9 cellular contexts compared by ENCODE assay signal in the genomic region with DNA sequence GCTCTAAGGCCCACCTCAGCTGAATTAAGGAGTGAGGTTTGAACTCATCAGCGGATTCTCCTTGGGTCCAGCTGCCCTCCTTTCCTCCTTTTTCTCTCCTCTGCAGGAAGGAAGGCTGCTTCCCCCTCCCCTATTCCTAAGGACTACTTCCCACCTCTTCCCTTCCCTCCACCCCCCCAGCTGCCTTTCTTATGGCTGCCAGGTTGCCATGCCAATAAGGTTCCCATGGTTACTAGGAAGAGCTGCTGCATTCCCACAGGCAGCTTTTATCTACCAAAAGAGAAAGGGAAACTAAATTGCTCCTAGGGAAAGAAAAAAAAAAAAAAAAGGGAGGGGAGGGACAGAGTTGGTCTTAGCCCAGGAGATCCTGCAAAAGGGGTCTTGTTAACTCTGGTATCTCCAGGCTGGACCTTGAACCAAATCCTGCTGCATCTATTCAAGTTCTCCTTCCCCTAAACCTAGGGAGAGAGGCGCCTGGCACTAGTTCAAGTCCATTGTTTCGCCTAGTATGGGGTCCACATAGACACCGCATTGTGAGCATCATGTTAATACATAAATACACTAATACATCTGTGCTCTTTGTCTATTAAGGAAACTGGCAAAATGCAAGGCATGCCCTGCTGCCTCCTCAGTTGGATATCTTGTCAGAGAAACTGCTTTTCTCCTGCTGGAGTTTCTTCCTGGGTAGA.
DNase-seq lines count a peak whose midpoint lies in the region; ATAC-seq and TF ChIP-seq lines count a peak whose summit lies in the region.
"Had no signal": no experiment of that assay in that cellular context is flagged by ENCODE, and none has a peak within 500 bp of the region (broad histone marks: within the 10 kb centered on the region; RNA-seq: fewer than 3 reads in every experiment).

No MANE protein-coding gene starts in this region.

- no peaks in the 10 kb centered on the region for H3K27me3 ChIP-seq in BLaER1 treated with 17β-estradiol and CSF1 and Interleukin-3, amounts not matched to agents 10 nM and 100 nM
- H3K27me3 ChIP-seq in MM.1S (replicated peaks; ENCODE audit: insufficient read depth, low read length): no peaks in the 10 kb centered on the region

- H4K20me1 ChIP-seq in BLaER1 treated with 17β-estradiol and CSF1 and Interleukin-3, amounts not matched to agents 10 nM and 100 nM: no peaks in the 10 kb centered on the region
- H4K20me1 ChIP-seq in MM.1S (ENCODE audit: insufficient read depth, low read length): no peaks in the 10 kb centered on the region

- no peak overlapping the region for H3K4me3 ChIP-seq in BLaER1 treated with 17β-estradiol and CSF1 and Interleukin-3, amounts not matched to agents 10 nM and 100 nM
- H3K4me3 ChIP-seq in MM.1S (ENCODE audit: low read length): no peak overlapping the region
- peak overlapping the region in 1 of 2 donors; percentile 9 for H3K4me3 ChIP-seq in cardiac fibroblast (replicated peaks in 1 of 2; ENCODE audit: low read depth in 2 of 2, low read length in 2 of 2)

- no peaks in the 10 kb centered on the region for H3K79me2 ChIP-seq in MM.1S (ENCODE audit: low read length)

- H3K9me3 ChIP-seq in BLaER1 treated with 17β-estradiol and CSF1 and Interleukin-3, amounts not matched to agents 10 nM and 100 nM (replicated peaks in 1 of 11): peaks cover 29 to 77% (median 49%) of the 10 kb centered on the region in 11 experiments
- no peaks in the 10 kb centered on the region for H3K9me3 ChIP-seq in MM.1S (replicated peaks; ENCODE audit: insufficient read depth, low read length)

- H3K36me3 ChIP-seq in BLaER1 treated with 17β-estradiol and CSF1 and Interleukin-3, amounts not matched to agents 10 nM and 100 nM: peaks cover 0 to 13% (median 0%) of the 10 kb centered on the region in 11 experiments; a peak in 1 of 22 replicates
- H3K36me3 ChIP-seq in MM.1S (replicated peaks; ENCODE audit: insufficient read depth, low read length): no peaks in the 10 kb centered on the region

- no peak for TF ChIP-seq CTCF in MM.1S (IDR thresholded peaks at IDR 0.05; ENCODE audit: low read length)
- TF ChIP-seq CTCF in cardiac fibroblast (IDR thresholded peaks at IDR 0.05; ENCODE audit: low read depth, low read length): no peak

- H3K4me2 ChIP-seq in BLaER1 treated with 17β-estradiol and CSF1 and Interleukin-3, amounts not matched to agents 10 nM and 100 nM: peak overlapping the region; percentile 47 to 79 (median 62)
- peak overlapping the region; percentile 6; the same call in 1 of the 2 replicates for H3K4me2 ChIP-seq in MM.1S (ENCODE audit: low read depth, low read length)

- H3K9me2 ChIP-seq in MM.1S (replicated peaks; ENCODE audit: insufficient read depth, low read length): no peaks in the 10 kb centered on the region

- H3F3A ChIP-seq in MM.1S (ENCODE audit: insufficient read depth, low read length): peaks cover 9% of the 10 kb centered on the region; the same call in 1 of the 2 replicates

- peak overlapping the region in 9 of 11 experiments; percentile 93 to 98 (median 97); a peak in 19 of 22 replicates for H3K27ac ChIP-seq in BLaER1 treated with 17β-estradiol and CSF1 and Interleukin-3, amounts not matched to agents 10 nM and 100 nM
- no peak overlapping the region for H3K27ac ChIP-seq in MM.1S (ENCODE audit: low read length)

- peak; percentile 37 for DNase-seq in MM.1S
- peak; percentile 79 to 94 for DNase-seq in cardiac fibroblast (ENCODE audit: low read depth in 2 of 2)
- peak; percentile 90 for DNase-seq in left kidney (ENCODE audit: low read depth, low spot score)
- no peak for DNase-seq in NCI-H187 treated with DMSO at 0.1 percent for 48 hours (lab: John Stamatoyannopoulos, UW)
- DNase-seq in HuH-7 (ENCODE audit: low spot score): no peak
- no peak for DNase-seq in NCI-H1048 (lab: John Stamatoyannopoulos, UW)
- DNase-seq: NCI-H1930 had no signal

- H3K9ac ChIP-seq in BLaER1 treated with 17β-estradiol and CSF1 and Interleukin-3, amounts not matched to agents 10 nM and 100 nM: peak overlapping the region in 8 of 11 experiments; percentile 23 to 82 (median 74); a peak in 12 of 22 replicates
- H3K9ac ChIP-seq in MM.1S (ENCODE audit: low read length): no peak overlapping the region

- ATAC-seq in HG02763 (IDR thresholded peaks at IDR 0.05; ENCODE audit: unreplicated experiment): no peak

- H3K4me1 ChIP-seq in BLaER1 treated with 17β-estradiol and CSF1 and Interleukin-3, amounts not matched to agents 10 nM and 100 nM: peaks cover 49 to 55% (median 51%) of the 10 kb centered on the region in 10 experiments
- H3K4me1 ChIP-seq in MM.1S (ENCODE audit: low read length): peaks cover 22% of the 10 kb centered on the region

- peak overlapping the region; percentile 52 for H2AFZ ChIP-seq in MM.1S (ENCODE audit: low read length)

Comparison
In these comparisons a context has a peak if more than half of its experiments do, and no peak if none do; other contexts are left out.
1. DNase-seq: peak in MM.1S (single experiment), cardiac fibroblast (2 of 2) and left kidney (single experiment); none in NCI-H187 treated with DMSO at 0.1 percent for 48 hours (single experiment), HuH-7 (single experiment) and NCI-H1048 (single experiment).